ENCODE assay signal across 13 cellular contexts in genomic region chr9:6460189-6460768, GRCh38.
"Had no signal": no experiment of that assay in that cellular context is flagged by ENCODE, and none has a peak within 500 bp of the region (broad histone marks: within the 10 kb centered on the region; RNA-seq: fewer than 3 reads in every experiment).

No MANE protein-coding gene starts in this region.

- H3K27me3 ChIP-seq: dorsolateral prefrontal cortex, upper lobe of left lung had no signal

- H3K4me1 ChIP-seq: parathyroid adenoma, upper lobe of left lung had no signal

- DNase-seq: activated CD4-positive, alpha-beta T cell treated with anti-CD3 and anti-CD28 coated beads for 36 hours; activated CD8-positive, alpha-beta memory T cell treated with anti-CD3 and anti-CD28 coated beads for 24 hours; amygdala; dorsolateral prefrontal cortex; stimulated activated CD4-positive, alpha-beta T cell treated with anti-CD3 and anti-CD28 coated beads, Interleukin-4, amount 100 ng/mL, for 1 hour; stimulated activated CD8-positive, alpha-beta memory T cell treated with anti-CD3 and anti-CD28 coated beads, Interleukin-4, amount 100 ng/mL, for 48 hours; T1000; upper lobe of left lung had no signal

- ATAC-seq: activated CD4-positive, alpha-beta T cell treated with anti-CD3 and anti-CD28 coated beads for 36 hours; esophagus mucosa had no signal

- H3K27ac Mint-ChIP-seq: activated CD4-positive, alpha-beta T cell treated with anti-CD3 and anti-CD28 coated beads for 36 hours; activated naive CD4-positive, alpha-beta T cell treated with anti-CD3 and anti-CD28 coated beads, Interleukin-2, amount 50 U/mL, for 24 hours; brain; stimulated activated naive CD8-positive, alpha-beta T cell treated with anti-CD3 and anti-CD28 coated beads, Interleukin-15, Interleukin-2, amounts not matched to agents 100 ng/mL and 50 ng/mL, for 24 hours had no signal

- H3K27me3 Mint-ChIP-seq: activated CD4-positive, alpha-beta T cell treated with anti-CD3 and anti-CD28 coated beads for 36 hours; activated naive CD4-positive, alpha-beta T cell treated with anti-CD3 and anti-CD28 coated beads, Interleukin-2, amount 50 U/mL, for 24 hours; stimulated activated naive CD8-positive, alpha-beta T cell treated with anti-CD3 and anti-CD28 coated beads, Interleukin-15, Interleukin-2, amounts not matched to agents 100 ng/mL and 50 ng/mL, for 24 hours had no signal

- H3K4me1 Mint-ChIP-seq: brain had no signal

- H3K4me3 Mint-ChIP-seq: activated CD4-positive, alpha-beta T cell treated with anti-CD3 and anti-CD28 coated beads for 36 hours; activated naive CD4-positive, alpha-beta T cell treated with anti-CD3 and anti-CD28 coated beads, Interleukin-2, amount 50 U/mL, for 24 hours; brain; stimulated activated naive CD8-positive, alpha-beta T cell treated with anti-CD3 and anti-CD28 coated beads, Interleukin-15, Interleukin-2, amounts not matched to agents 100 ng/mL and 50 ng/mL, for 24 hours had no signal

- H3K4me3 ChIP-seq: dorsolateral prefrontal cortex, upper lobe of left lung had no signal

- H3K9me3 ChIP-seq: upper lobe of left lung had no signal

- H3K27ac ChIP-seq: dorsolateral prefrontal cortex, parathyroid adenoma, upper lobe of left lung had no signal
